Comparison of ENCODE assay signal across 19 cellular contexts in the genomic region with DNA sequence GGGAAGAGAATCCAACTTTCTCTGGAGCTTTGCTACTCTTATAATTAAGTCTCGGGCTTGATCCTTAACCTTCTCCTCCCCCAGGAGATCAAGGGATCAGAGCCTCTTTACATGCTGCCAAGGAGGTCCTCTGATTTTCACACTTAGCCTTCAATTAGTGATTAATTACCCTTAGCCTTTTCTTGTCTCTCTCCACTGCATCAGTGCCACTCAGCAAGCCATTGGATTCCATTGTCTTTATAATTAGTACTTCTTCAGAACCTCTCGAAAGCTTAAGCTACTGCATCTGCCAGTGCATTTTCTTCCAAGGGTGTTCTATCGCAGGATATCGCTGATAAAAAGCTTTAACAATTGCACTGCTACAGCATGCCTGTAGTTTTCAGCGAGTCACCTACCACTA.
DNase-seq lines count a peak whose midpoint lies in the region; ATAC-seq and TF ChIP-seq lines count a peak whose summit lies in the region.
"Had no signal": no experiment of that assay in that cellular context is flagged by ENCODE, and none has a peak within 500 bp of the region (broad histone marks: within the 10 kb centered on the region; RNA-seq: fewer than 3 reads in every experiment).

No MANE protein-coding gene starts in this region.

- H3K9me3 ChIP-seq in OCI-LY7 (ENCODE audit: low read length), result no peaks in the 10 kb centered on the region

- ATAC-seq in HG03520 (IDR thresholded peaks at IDR 0.05; ENCODE audit: unreplicated experiment), result no peak

- no peaks in the 10 kb centered on the region for H3K4me1 ChIP-seq in OCI-LY7 (ENCODE audit: insufficient read depth, low read length, poor library complexity, severe bottlenecking)

- no peaks in the 10 kb centered on the region for H3K79me2 ChIP-seq in OCI-LY7 (ENCODE audit: insufficient read depth, low read depth, low read length)

- H2AFZ ChIP-seq in OCI-LY7 (ENCODE audit: low read length), result no peak overlapping the region

- CTCF ChIA-PET in OCI-LY7 (lab: Charles Lee; ENCODE audit: unreplicated experiment), result no interaction called here

- no peaks in the 10 kb centered on the region for H4K20me1 ChIP-seq in OCI-LY7 (ENCODE audit: insufficient read depth, low read length)

- H3K4me3 ChIP-seq in OCI-LY7 (ENCODE audit: low read depth, low read length, poor library complexity, severe bottlenecking), result no peak overlapping the region
- H3K4me3 ChIP-seq: SK-N-MC had no signal

- no peak for TF ChIP-seq CTCF in OCI-LY7 (conservative IDR thresholded peaks at IDR 0.05; ENCODE audit: low read length)

- H3K27ac ChIP-seq in OCI-LY7 (ENCODE audit: low read depth, low read length, poor library complexity, severe bottlenecking), result no peak overlapping the region
- H3K27ac ChIP-seq: KMS-11, SK-N-MC had no signal

- no TSS peak for BruUV-seq in OCI-LY7 (replicated peaks; lab: Mats Ljungman, UMichigan)

- no peak overlapping the region for H3K4me2 ChIP-seq in OCI-LY7 (ENCODE audit: low read length)
- H3K4me2 ChIP-seq: KMS-11 had no signal

- no peaks in the 10 kb centered on the region for H3K9me2 ChIP-seq in OCI-LY7 (ENCODE audit: insufficient read depth, low read length)

- DNase-seq in NCI-H1436 (lab: John Stamatoyannopoulos, UW) (peak; percentile 6), NCI-H1436 treated with DMSO at 0.1 percent for 48 hours (lab: John Stamatoyannopoulos, UW) (no peak), NCI-H82 (lab: John Stamatoyannopoulos, UW) (peak; percentile 58), iPS-NIHi11 (ENCODE audit: low spot score) (peak; percentile 7), D341Med (ENCODE audit: low spot score) (no peak), OCI-LY7 (ENCODE audit: low spot score) (no peak)
- DNase-seq in effector CD4-positive, alpha-beta T cell, result no peak
- DNase-seq: CD4-positive, CD25-positive, alpha-beta regulatory T cell; COR-L47; DMS153; EL; HFFc6; NCI-H1694 treated with DMSO at 0.1 percent for 48 hours; NCI-H2227 treated with DMSO at 0.1 percent for 48 hours; NCI-H510A treated with DMSO at 0.1 percent for 48 hours; SHP77 had no signal

- POLR2A ChIA-PET in OCI-LY7 (lab: Charles Lee), result no interaction called here

- intact Hi-C loops in OCI-LY7 (cut with micrococcal nuclease; ENCODE audit: unreplicated experiment), result no loop called here

- H3K36me3 ChIP-seq in OCI-LY7 (ENCODE audit: insufficient read depth, low read length), result no peaks in the 10 kb centered on the region

Comparison
In these comparisons a context has a peak if more than half of its experiments do, and no peak if none do; other contexts are left out.
1. DNase-seq: peak in NCI-H1436 (single experiment), NCI-H82 (single experiment) and iPS-NIHi11 (single experiment); none in NCI-H1436 treated with DMSO at 0.1 percent for 48 hours (single experiment), D341Med (single experiment), effector CD4-positive, alpha-beta T cell (single experiment) and OCI-LY7 (single experiment).